Comparison of ENCODE assay signal across 9 cellular contexts in the genomic region with DNA sequence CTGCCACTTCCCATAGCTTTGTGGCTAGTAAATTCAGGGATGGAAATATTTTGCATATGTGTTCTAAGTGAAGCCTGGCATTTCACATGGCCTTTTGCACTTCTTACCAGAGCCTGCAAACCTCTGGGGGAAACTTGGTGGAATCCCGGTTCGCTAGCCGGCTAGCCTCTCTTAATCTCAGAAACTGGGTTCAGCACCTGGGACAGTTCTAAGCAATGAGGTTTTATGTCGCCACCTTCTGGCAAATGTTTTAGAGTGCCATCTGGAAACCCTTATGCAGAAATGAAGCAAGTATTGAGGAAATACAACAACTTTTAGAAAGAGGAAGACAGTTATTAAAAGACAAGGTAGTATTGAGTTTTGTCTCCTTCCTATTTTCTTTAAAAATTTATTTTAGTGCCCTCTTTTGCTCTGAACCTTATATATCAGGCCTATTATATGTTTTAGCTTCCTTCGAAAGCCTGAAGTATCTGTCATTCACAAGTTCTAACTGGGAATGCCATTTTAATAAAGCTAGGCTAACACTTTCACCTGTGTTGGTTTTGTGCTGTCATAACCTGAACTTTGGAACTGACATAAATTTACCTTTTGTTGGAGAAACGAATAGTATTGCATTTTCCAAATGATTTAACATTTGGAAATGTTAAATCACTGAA. TPM values are rescaled to one million over a fixed set of nuclear protein-coding genes. Genes with fewer than 3 reads are reported as not detected.
DNase-seq lines count a peak whose midpoint lies in the region; TF ChIP-seq lines count a peak whose summit lies in the region.
"Had no signal": no experiment of that assay in that cellular context is flagged by ENCODE, and none has a peak within 500 bp of the region (broad histone marks: within the 10 kb centered on the region; RNA-seq: fewer than 3 reads in every experiment).

No MANE protein-coding gene starts in this region.

- CTCF ChIA-PET in A673 (lab: Charles Lee) (no interaction called here), HEK293 (lab: Yijun Ruan, JAX) (interaction anchor here (0.5 to 1.6 kb wide), 7 partner anchors 24 to 940 kb away, joined by 3 to 4 read pairs (median 3); no protein-coding TSS in a partner anchor)

- H4K12ac ChIP-seq in trophoblast cell (ENCODE audit: low read depth, low read length) = no peak overlapping the region

- H3K79me2 ChIP-seq in MM.1S (ENCODE audit: low read length) = no peaks in the 10 kb centered on the region
- H3K79me2 ChIP-seq in fibroblast of lung (ENCODE audit: control insufficient read depth, insufficient read depth, low read length) = no peaks in the 10 kb centered on the region
- no peaks in the 10 kb centered on the region for H3K79me2 ChIP-seq in trophoblast cell (ENCODE audit: control insufficient read depth, insufficient read depth, low read length, poor library complexity)

- H2BK12ac ChIP-seq in trophoblast cell (ENCODE audit: low read length) = no peak overlapping the region

- H3K79me1 ChIP-seq in trophoblast cell (ENCODE audit: low read length) = no peaks in the 10 kb centered on the region

- H2AK5ac ChIP-seq in trophoblast cell (ENCODE audit: low read length) = no peak overlapping the region

- TF ChIP-seq CTCF in A673 (conservative IDR thresholded peaks at IDR 0.05; ENCODE audit: low read depth, low read length) = peak; percentile 85
- TF ChIP-seq CTCF in HEK293 (tag by site-specific recombination; IDR thresholded peaks at IDR 0.05) = no peak
- peak; percentile 87 for TF ChIP-seq CTCF in MM.1S (IDR thresholded peaks at IDR 0.05; ENCODE audit: low read length)
- TF ChIP-seq CTCF in fibroblast of lung (conservative IDR thresholded peaks at IDR 0.05 in 1 of 2, IDR thresholded peaks at IDR 0.05 in 1 of 2; ENCODE audit: low read depth in 1 of 2, low read length in 2 of 2) = peak; percentile 57 to 74
- TF ChIP-seq CTCF in coronary artery (IDR thresholded peaks at IDR 0.05) = no peak

- in situ Hi-C loops in SK-MEL-5 (cut with HindIII; ENCODE audit: low pct_unique_long_range_greater_than_20kb, low sequenced_read_pairs) = no loop called here

- no peaks in the 10 kb centered on the region for H3K9me2 ChIP-seq in MM.1S (replicated peaks; ENCODE audit: insufficient read depth, low read length)

- POLR2A ChIA-PET in A673 (lab: Charles Lee; ENCODE audit: low non-redundant PET) (no interaction called here), HEK293 (lab: Yijun Ruan, JAX) (no interaction called here)

- H3K14ac ChIP-seq in trophoblast cell (ENCODE audit: low read length) = no peak overlapping the region

- H2BK5ac ChIP-seq in trophoblast cell (ENCODE audit: low read depth, low read length, poor library complexity) = no peak overlapping the region

- H3K4ac ChIP-seq in trophoblast cell (ENCODE audit: low read depth, low read length) = no peak overlapping the region

- no peaks in the 10 kb centered on the region for H4K20me1 ChIP-seq in MM.1S (ENCODE audit: insufficient read depth, low read length)
- H4K20me1 ChIP-seq in fibroblast of lung (ENCODE audit: control insufficient read depth, extremely low read depth, insufficient read depth, low read length) = no peaks in the 10 kb centered on the region

- H3K27me3 ChIP-seq in A673 (replicated peaks; ENCODE audit: insufficient read depth, low read depth, low read length, poor library complexity) (peaks cover 47% of the 10 kb centered on the region), MM.1S (replicated peaks; ENCODE audit: insufficient read depth, low read length) (no peaks in the 10 kb centered on the region), fibroblast of lung (ENCODE audit: control insufficient read depth, insufficient read depth, low read length) (no peaks in the 10 kb centered on the region), trophoblast cell (ENCODE audit: insufficient read depth, low read length) (peaks cover 33% of the 10 kb centered on the region)

- H3K9me3 ChIP-seq in A673 (ENCODE audit: low read depth, low read length, poor library complexity, severe bottlenecking) (no peaks in the 10 kb centered on the region), HEK293 (ENCODE audit: control insufficient read depth, insufficient read depth, low read depth, low read length) (no peaks in the 10 kb centered on the region), MM.1S (replicated peaks; ENCODE audit: insufficient read depth, low read length) (no peaks in the 10 kb centered on the region; the same call in 1 of the 2 replicates), fibroblast of lung (ENCODE audit: control insufficient read depth, insufficient read depth, low read depth, low read length) (no peaks in the 10 kb centered on the region), trophoblast cell (ENCODE audit: insufficient read depth, low read depth, low read length) (peaks cover 8% of the 10 kb centered on the region)
- H3K9me3 ChIP-seq: neutrophil had no signal

- H3K4me3 ChIP-seq in A673 (ENCODE audit: low read depth, low read length, poor library complexity, severe bottlenecking) (no peak overlapping the region), HEK293 (ENCODE audit: low read depth, low read length) (no peak overlapping the region), MM.1S (ENCODE audit: low read length) (no peak overlapping the region), fibroblast of lung (replicated peaks in 1 of 4; ENCODE audit: control extremely low read depth in 1 of 4, insufficient read depth in 1 of 4, low read depth in 3 of 4, low read length in 4 of 4) (no peak overlapping the region), trophoblast cell (ENCODE audit: low read depth, low read length) (no peak overlapping the region), coronary artery (no peak overlapping the region)

- H3K27ac ChIP-seq in A673 (ENCODE audit: low read depth, low read length, poor library complexity, severe bottlenecking) = no peak overlapping the region
- H3K27ac ChIP-seq in HEK293 (ENCODE audit: extremely low read depth, low read depth, low read length) = no peak overlapping the region
- no peak overlapping the region for H3K27ac ChIP-seq in MM.1S (ENCODE audit: low read length)
- H3K27ac ChIP-seq in fibroblast of lung (ENCODE audit: insufficient read depth, low read length) = no peak overlapping the region
- H3K27ac ChIP-seq in trophoblast cell (ENCODE audit: low read depth, low read length) = no peak overlapping the region
- H3K27ac ChIP-seq in coronary artery = no peak overlapping the region
- H3K27ac ChIP-seq: neutrophil had no signal

- intact Hi-C loops in A673 (cut with micrococcal nuclease; ENCODE audit: unreplicated experiment) = loop anchor here (1.0 to 10.0 kb wide), 5 partner anchors 482 to 1518 kb away; no protein-coding TSS in a partner anchor

- H3K4me2 ChIP-seq in MM.1S (ENCODE audit: low read depth, low read length) (no peak overlapping the region), fibroblast of lung (ENCODE audit: extremely low read depth, insufficient read depth, low read length) (no peak overlapping the region), trophoblast cell (ENCODE audit: low read length) (no peak overlapping the region)

- H4K91ac ChIP-seq in trophoblast cell (ENCODE audit: low read depth, low read length) = no peak overlapping the region

- no peaks in the 10 kb centered on the region for H3F3A ChIP-seq in MM.1S (ENCODE audit: insufficient read depth, low read length)

- H3K36me3 ChIP-seq in A673 (ENCODE audit: insufficient read depth, low read length, poor library complexity, severe bottlenecking) (no peaks in the 10 kb centered on the region), HEK293 (ENCODE audit: control insufficient read depth in 2 of 2, insufficient read depth in 1 of 2, low read length in 2 of 2) (no peaks in the 10 kb centered on the region), MM.1S (replicated peaks; ENCODE audit: insufficient read depth, low read length) (no peaks in the 10 kb centered on the region), fibroblast of lung (ENCODE audit: control insufficient read depth, insufficient read depth, low read length) (no peaks in the 10 kb centered on the region), trophoblast cell (ENCODE audit: control insufficient read depth in 1 of 2, insufficient read depth in 2 of 2, low read length in 2 of 2) (no peaks in the 10 kb centered on the region)
- H3K36me3 ChIP-seq: neutrophil had no signal

- H3K23ac ChIP-seq in trophoblast cell (ENCODE audit: low read length) = no peak overlapping the region

- H2BK120ac ChIP-seq in trophoblast cell (ENCODE audit: insufficient read depth, low read length, poor library complexity) = no peak overlapping the region

- H3K4me1 ChIP-seq in A673 (ENCODE audit: insufficient read depth, low read length, poor library complexity, severe bottlenecking) = no peaks in the 10 kb centered on the region
- H3K4me1 ChIP-seq in HEK293 (ENCODE audit: control insufficient read depth, insufficient read depth, low read length) = no peaks in the 10 kb centered on the region
- H3K4me1 ChIP-seq in MM.1S (ENCODE audit: low read length) = no peaks in the 10 kb centered on the region
- no peaks in the 10 kb centered on the region for H3K4me1 ChIP-seq in fibroblast of lung (ENCODE audit: control insufficient read depth, extremely low read depth, insufficient read depth, low read length)
- H3K4me1 ChIP-seq in trophoblast cell (ENCODE audit: control insufficient read depth in 1 of 2, insufficient read depth in 2 of 2, low read length in 2 of 2) = peaks cover 1 to 3% of the 10 kb centered on the region in 2 experiments

- no CpG with 5 or more reads among the region's 6 CpGs for WGBS in trophoblast cell (ENCODE audit: extremely low coverage, insufficient coverage, insufficient read length)

- H3K9ac ChIP-seq in MM.1S (ENCODE audit: low read length) (no peak overlapping the region), fibroblast of lung (ENCODE audit: insufficient read depth, low read length) (no peak overlapping the region), trophoblast cell (ENCODE audit: low read length) (no peak overlapping the region)

- no peak overlapping the region for H4K8ac ChIP-seq in trophoblast cell (ENCODE audit: low read depth, low read length)

- no TSS peak for BruUV-seq in A673 (replicated peaks; lab: Mats Ljungman, UMichigan)

- DNase-seq in A673 (ENCODE audit: low spot score) (peak; percentile 78), GM04503 (ENCODE audit: low read depth) (peak; percentile 21), MM.1S (peak; percentile 78), SK-MEL-5 (ENCODE audit: low read depth, low spot score) (peak; percentile 81), fibroblast of lung (ENCODE audit: low read depth in 2 of 2) (peak; percentile 58 to 79), trophoblast cell (peak; percentile 26 to 80), coronary artery (ENCODE audit: low spot score) (no peak)

- H3K18ac ChIP-seq in trophoblast cell (ENCODE audit: low read length) = no peak overlapping the region

- no peak overlapping the region for H2AFZ ChIP-seq in MM.1S (ENCODE audit: low read length)
- H2AFZ ChIP-seq in fibroblast of lung (ENCODE audit: low read length) = no peak overlapping the region
- no peak overlapping the region for H2AFZ ChIP-seq in trophoblast cell (ENCODE audit: insufficient read depth, low read length, poor library complexity)

RNA-seq across cellular contexts. Expression of a gene that starts 1.0 kb away (rescaled TPM):
- total RNA-seq in A673 (2021) (not detected in 2 replicates), fibroblast of lung (not detected in 2 replicates)
- not detected in 2 replicates for total RNA-seq in SK-MEL-5 (2014; rRNA removed; shearing (Covaris generic))
- polyA plus RNA-seq in SK-MEL-5 (2015; cell fraction: cytosol; rRNA removed) = not detected in 2 replicates
- not detected in 2 replicates for polyA plus RNA-seq in SK-MEL-5 (2015; cell fraction: nucleus; rRNA removed)
- polyA plus RNA-seq in fibroblast of lung = not detected in 2 replicates
- not detected in 2 replicates for polyA plus RNA-seq in fibroblast of lung (2012)
- polyA minus RNA-seq in fibroblast of lung (ENCODE audit: low replicate concordance) = not detected in 2 replicates
- polyA plus RNA-seq in trophoblast cell (2013) = not detected in 2 replicates

Comparison
In these comparisons a context has a peak if more than half of its experiments do, and no peak if none do; other contexts are left out.
1. CTCF ChIP-seq: peak in A673 (single experiment), MM.1S (single experiment) and fibroblast of lung (2 of 2); none in HEK293 (single experiment) and coronary artery (single experiment).